ENCODE assay signal across 8 cellular contexts in the genomic region with DNA sequence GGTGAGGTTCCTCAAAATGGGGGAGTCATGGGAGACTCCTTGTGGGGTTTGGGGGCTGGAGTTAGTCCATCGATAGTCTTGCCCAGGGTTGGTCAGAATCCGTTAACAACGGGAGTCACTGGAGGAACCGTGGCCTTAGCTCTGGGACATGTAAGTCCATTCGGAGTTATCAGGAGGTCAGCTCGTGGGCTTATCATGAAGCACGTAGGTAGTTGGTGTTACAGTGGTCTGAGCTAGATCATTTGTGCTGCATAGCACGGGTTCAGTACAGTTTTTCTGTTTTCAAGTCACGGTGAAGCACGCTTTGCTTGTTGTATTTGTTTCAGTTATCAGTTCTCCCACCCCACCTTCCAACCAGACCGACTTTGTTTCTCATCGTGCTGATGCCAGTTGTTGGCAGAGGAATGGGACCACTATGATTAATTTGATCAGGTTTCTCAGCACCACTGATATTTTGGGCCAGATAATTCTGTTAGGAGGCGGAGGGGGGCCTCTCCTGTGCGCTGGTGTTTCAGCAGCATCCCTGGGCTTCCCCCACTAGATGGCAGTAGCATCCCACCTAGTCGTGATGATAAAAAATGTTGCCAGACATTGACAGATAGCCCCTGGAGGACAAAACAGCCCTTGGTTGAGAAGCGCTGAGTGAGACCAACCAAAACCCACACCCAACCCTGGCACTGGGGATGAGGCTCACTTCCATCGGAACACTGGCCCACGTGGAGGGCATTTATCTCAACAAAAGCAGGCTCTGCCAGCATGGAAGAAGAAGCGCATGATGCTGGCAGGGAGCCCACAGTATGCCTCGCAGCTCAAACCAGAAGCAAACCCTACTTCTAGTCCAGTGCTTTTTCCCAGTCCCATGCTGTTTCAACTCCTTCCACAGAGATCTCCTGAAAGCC. TPM values are rescaled to one million over a fixed set of nuclear protein-coding genes. Genes with fewer than 3 reads are reported as not detected.
DNase-seq lines count a peak whose midpoint lies in the region; ATAC-seq and TF ChIP-seq lines count a peak whose summit lies in the region.

No MANE protein-coding gene starts in this region.

- no peaks in the 10 kb centered on the region for H4K20me1 ChIP-seq in KMS-11 (ENCODE audit: insufficient read depth)
- H4K20me1 ChIP-seq in neural progenitor cell (ENCODE audit: low read depth): peaks cover 11% of the 10 kb centered on the region

- H3K27me3 ChIP-seq in KMS-11 (ENCODE audit: insufficient read depth, low read depth) (no peaks in the 10 kb centered on the region), neural progenitor cell (peaks cover 64% of the 10 kb centered on the region), stomach (no peaks in the 10 kb centered on the region)

- TF ChIP-seq EP300 in stomach (IDR thresholded peaks at IDR 0.05): no peak

- no peak overlapping the region for H3K27ac Mint-ChIP-seq in activated T-helper 2 cell treated with anti-CD3 and anti-CD28 coated beads, Interferon-gamma antibody, Interleukin-2, Interleukin-4, amounts not matched to agents 10 μg/mL and 5 μg/mL and 100 μg/mL, durations not matched to agents 14 hours and 24 hours and 36 hours
- no peak overlapping the region for H3K27ac Mint-ChIP-seq in neural progenitor cell

- H3K9ac ChIP-seq in KMS-11 (no peak overlapping the region), neural progenitor cell (no peak overlapping the region)

- TF ChIP-seq POLR2A in stomach (IDR thresholded peaks at IDR 0.05): no peak

- H3K4me1 ChIP-seq in KMS-11 (ENCODE audit: low read depth, poor library complexity, severe bottlenecking) (peaks cover 25% of the 10 kb centered on the region), neural progenitor cell (peaks cover 13% of the 10 kb centered on the region), stomach (peaks cover 35 to 68% (median 55%) of the 10 kb centered on the region in 4 donors)

- intact Hi-C loops in activated T-helper 2 cell treated with anti-CD3 and anti-CD28 coated beads, Interferon-gamma antibody, Interleukin-2, Interleukin-4, amounts not matched to agents 10 μg/mL and 5 μg/mL and 100 μg/mL, durations not matched to agents 14 hours and 24 hours and 36 hours (cut with micrococcal nuclease): loop anchor here (1.0 to 10.0 kb wide), 7 partner anchors 71 to 628 kb away; partner anchors contain the start of genes ENTPD6, GINS1, NANP and PYGB
- intact Hi-C loops in stomach (cut with DNase I; ENCODE audit: low total_unique reads): loop anchor here (2.0 to 10.0 kb wide), 2 partner anchors 70 to 200 kb away; partner anchors contain the start of gene ENTPD6

- H3K79me2 ChIP-seq in KMS-11 (ENCODE audit: insufficient read depth, low read depth): no peaks in the 10 kb centered on the region; the same call in 1 of the 2 replicates
- peaks cover 25% of the 10 kb centered on the region for H3K79me2 ChIP-seq in neural progenitor cell (ENCODE audit: low read depth)

- H3K27me3 Mint-ChIP-seq in activated T-helper 2 cell treated with anti-CD3 and anti-CD28 coated beads, Interferon-gamma antibody, Interleukin-2, Interleukin-4, amounts not matched to agents 10 μg/mL and 5 μg/mL and 100 μg/mL, durations not matched to agents 14 hours and 24 hours and 36 hours (ENCODE audit: low read depth): peaks cover 28% of the 10 kb centered on the region
- H3K27me3 Mint-ChIP-seq in neural progenitor cell (ENCODE audit: insufficient read depth, low read depth): peaks cover 16% of the 10 kb centered on the region

- TF ChIP-seq CTCF in GM12864 (IDR thresholded peaks at IDR 0.05; ENCODE audit: low read depth, low read length, missing control alignments) (peak; percentile 91), KMS-11 (conservative IDR thresholded peaks at IDR 0.05; ENCODE audit: low read depth, low read length) (peak; percentile 74), neural progenitor cell (IDR thresholded peaks at IDR 0.05) (peak; percentile 93), stomach (IDR thresholded peaks at IDR 0.05) (peak in 5 of 7 experiments; percentile 78 to 94 (median 89))

- H3K36me3 ChIP-seq in KMS-11 (ENCODE audit: insufficient read depth) (no peaks in the 10 kb centered on the region), neural progenitor cell (no peaks in the 10 kb centered on the region), stomach (no peaks in the 10 kb centered on the region)

- 21 to 30% (median 24%) methylated on average over 19 to 20 of the region's 20 CpGs for WGBS in stomach, 5 donors

- H2AFZ ChIP-seq in KMS-11 (ENCODE audit: low read depth) (no peak overlapping the region; the same call in 1 of the 2 replicates), neural progenitor cell (replicated peaks) (no peak overlapping the region)

- H3K36me3 Mint-ChIP-seq in activated T-helper 2 cell treated with anti-CD3 and anti-CD28 coated beads, Interferon-gamma antibody, Interleukin-2, Interleukin-4, amounts not matched to agents 10 μg/mL and 5 μg/mL and 100 μg/mL, durations not matched to agents 14 hours and 24 hours and 36 hours (ENCODE audit: low read depth): peaks cover 17% of the 10 kb centered on the region
- H3K36me3 Mint-ChIP-seq in neural progenitor cell: no peaks in the 10 kb centered on the region

- H3K27ac ChIP-seq in KMS-11: no peak overlapping the region
- H3K27ac ChIP-seq in neural progenitor cell: no peak overlapping the region
- H3K27ac ChIP-seq in stomach: peak overlapping the region in 2 of 5 donors; percentile 33 to 97

- no peaks in the 10 kb centered on the region for H3K9me3 Mint-ChIP-seq in activated T-helper 2 cell treated with anti-CD3 and anti-CD28 coated beads, Interferon-gamma antibody, Interleukin-2, Interleukin-4, amounts not matched to agents 10 μg/mL and 5 μg/mL and 100 μg/mL, durations not matched to agents 14 hours and 24 hours and 36 hours
- H3K9me3 Mint-ChIP-seq in neural progenitor cell: no peaks in the 10 kb centered on the region

- H3K4me2 ChIP-seq in KMS-11: no peak overlapping the region
- no peak overlapping the region for H3K4me2 ChIP-seq in neural progenitor cell

- no peak for ATAC-seq in GM21381 (IDR thresholded peaks at IDR 0.05; ENCODE audit: unreplicated experiment)

- peaks cover 39% of the 10 kb centered on the region for H3K4me1 Mint-ChIP-seq in activated T-helper 2 cell treated with anti-CD3 and anti-CD28 coated beads, Interferon-gamma antibody, Interleukin-2, Interleukin-4, amounts not matched to agents 10 μg/mL and 5 μg/mL and 100 μg/mL, durations not matched to agents 14 hours and 24 hours and 36 hours (ENCODE audit: low read depth)
- peaks cover 39% of the 10 kb centered on the region for H3K4me1 Mint-ChIP-seq in neural progenitor cell

- no peak overlapping the region for H3K4me3 Mint-ChIP-seq in activated T-helper 2 cell treated with anti-CD3 and anti-CD28 coated beads, Interferon-gamma antibody, Interleukin-2, Interleukin-4, amounts not matched to agents 10 μg/mL and 5 μg/mL and 100 μg/mL, durations not matched to agents 14 hours and 24 hours and 36 hours (ENCODE audit: low read depth)
- peak overlapping the region; percentile 33 for H3K4me3 Mint-ChIP-seq in neural progenitor cell

- no peaks in the 10 kb centered on the region for H3K9me3 ChIP-seq in neural progenitor cell (ENCODE audit: low read depth)
- no peaks in the 10 kb centered on the region for H3K9me3 ChIP-seq in stomach

- DNase-seq in GM12864 (ENCODE audit: low read depth) (peak; percentile 41), RPMI8226 (peak; percentile 84), fibroblast of the conjunctiva (ENCODE audit: low read depth) (peak; percentile 62), neural progenitor cell (ENCODE audit: low spot score) (peak; percentile 84), stomach (peak; percentile 83)
- peak; percentile 71 for DNase-seq in activated T-helper 2 cell treated with anti-CD3 and anti-CD28 coated beads, Interferon-gamma antibody, Interleukin-2, Interleukin-4, amounts not matched to agents 10 μg/mL and 5 μg/mL and 100 μg/mL, durations not matched to agents 14 hours and 24 hours and 36 hours (ENCODE audit: low spot score)

- no peak overlapping the region for H3K4me3 ChIP-seq in GM12864 (ENCODE audit: low read depth, low read length)
- no peak overlapping the region for H3K4me3 ChIP-seq in KMS-11 (IDR thresholded peaks at IDR 0.05; ENCODE audit: insufficient read depth, low read depth, low read length)
- H3K4me3 ChIP-seq in neural progenitor cell: no peak overlapping the region
- peak overlapping the region in 3 of 4 donors; percentile 12 to 18 (median 13) for H3K4me3 ChIP-seq in stomach

- H3F3A ChIP-seq in neural progenitor cell (ENCODE audit: low read depth): no peaks in the 10 kb centered on the region

RNA-seq across cellular contexts. Expression of gene APMAP, which starts 2.2 kb away (rescaled TPM):
- total RNA-seq in activated T-helper 2 cell treated with anti-CD3 and anti-CD28 coated beads, Interferon-gamma antibody, Interleukin-2, Interleukin-4, amounts not matched to agents 10 μg/mL and 5 μg/mL and 100 μg/mL, durations not matched to agents 14 hours and 24 hours and 36 hours: 48.5 and 48.8 TPM in 2 replicates
- 71.7 and 88.0 TPM in 2 replicates for total RNA-seq in neural progenitor cell (ENCODE audit: low replicate concordance)
- total RNA-seq in stomach: 10 to 100 TPM; 12.3 to 55.6 (median 39.3) TPM
- 10 to 100 TPM; 14.4 to 29.5 (median 24.8) TPM for polyA plus RNA-seq in stomach

RNA-seq across cellular contexts. Expression of gene CST7, which starts 45.6 kb away (rescaled TPM):
- 115 and 121 TPM in 2 replicates for total RNA-seq in activated T-helper 2 cell treated with anti-CD3 and anti-CD28 coated beads, Interferon-gamma antibody, Interleukin-2, Interleukin-4, amounts not matched to agents 10 μg/mL and 5 μg/mL and 100 μg/mL, durations not matched to agents 14 hours and 24 hours and 36 hours
- total RNA-seq in neural progenitor cell (ENCODE audit: low replicate concordance) (not detected in 2 replicates), stomach (1 to 10 TPM in 3 of 5 donors, under 1 TPM in 1, not detected in 1; 0.87 to 4.5 (median 2.0) TPM)
- 1 to 10 TPM; 2.5 to 8.3 (median 4.9) TPM for polyA plus RNA-seq in stomach

Comparison
In these comparisons a context has a peak if more than half of its experiments do, and no peak if none do; other contexts are left out.
1. H3K4me3 ChIP-seq: peak in stomach (3 of 4); none in GM12864 (single experiment), KMS-11 (single experiment) and neural progenitor cell (single experiment).
2. RNA of gene CST7, which starts 45.6 kb away (total RNA-seq): 115 to 121 TPM in activated T-helper 2 cell treated with anti-CD3 and anti-CD28 coated beads, Interferon-gamma antibody, Interleukin-2, Interleukin-4, amounts not matched to agents 10 μg/mL and 5 μg/mL and 100 μg/mL, durations not matched to agents 14 hours and 24 hours and 36 hours; 0.87 to 4.5 TPM in stomach and not detected in neural progenitor cell; every median in the first group is over 10 times any median in the second.
3. Peak in every context shown above with its lines, with median percentiles within 50 percentile points of each other: DNase-seq and CTCF ChIP-seq.